Comparison of ENCODE assay signal across 8 cellular contexts in the genomic region with DNA sequence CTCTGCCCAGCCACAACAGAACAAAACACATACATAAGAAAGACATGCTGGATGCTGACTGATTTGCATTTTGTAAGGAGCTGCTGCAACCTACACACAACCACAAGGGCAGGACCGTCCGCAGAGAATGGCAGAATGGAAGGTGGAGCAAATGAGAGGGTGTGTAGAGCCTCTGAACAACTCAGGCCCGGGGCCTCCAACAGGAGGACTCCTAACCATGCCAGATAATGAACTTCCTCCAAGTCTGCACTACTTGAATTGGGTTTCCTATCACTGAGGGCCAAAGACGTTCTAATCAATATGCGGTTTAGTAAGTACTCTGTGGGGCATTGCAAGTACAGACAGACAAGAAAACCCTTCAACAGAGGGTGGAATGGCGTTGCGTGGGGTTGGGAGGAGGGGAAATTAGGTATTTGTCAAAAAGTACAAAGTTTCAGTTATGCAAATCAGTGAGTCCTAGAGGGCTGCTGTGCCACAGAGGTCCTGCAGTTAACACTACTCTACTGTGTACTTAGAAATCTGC. TPM values are rescaled to one million over a fixed set of nuclear protein-coding genes. Genes with fewer than 3 reads are reported as not detected.
DNase-seq lines count a peak whose midpoint lies in the region; ATAC-seq and TF ChIP-seq lines count a peak whose summit lies in the region.

No MANE protein-coding gene starts in this region.

- peak; percentile 58 for DNase-seq in activated CD4-positive, alpha-beta T cell treated with anti-CD3 and anti-CD28 coated beads for 48 hours
- DNase-seq in activated CD4-positive, alpha-beta T cell treated with anti-CD3 and anti-CD28 coated beads for 1 hour = no peak
- DNase-seq in NCI-H69 (lab: John Stamatoyannopoulos, UW) (peak; percentile 6), spleen (no peak), medulla oblongata (ENCODE audit: extremely low spot score) (no peak), SIG-M5 (lab: John Stamatoyannopoulos, UW) (no peak), putamen (ENCODE audit: low spot score) (no peak)

- TF ChIP-seq CTCF in spleen (IDR thresholded peaks at IDR 0.05 in 8 of 11, conservative IDR thresholded peaks at IDR 0.05 in 3 of 11) = peak in 1 of 11 experiments; percentile 15

- no peaks in the 10 kb centered on the region for H3K27me3 ChIP-seq in spleen (replicated peaks in 1 of 7)

- H3K9me3 ChIP-seq in spleen = no peaks in the 10 kb centered on the region

- ATAC-seq in HG02588 (IDR thresholded peaks at IDR 0.05; ENCODE audit: unreplicated experiment) = peak; percentile 82

- H3K4me3 ChIP-seq in spleen = peak overlapping the region in 1 of 8 donors; percentile 38

- H3K4me1 ChIP-seq in spleen = peaks cover 28 to 100% (median 92%) of the 10 kb centered on the region in 6 donors

- 40 to 51% (median 44%) methylated on average over 7 of the region's 7 CpGs for WGBS in spleen, 5 donors

- intact Hi-C loops in spleen (cut with DNase I; ENCODE audit: low total_unique reads) = no loop called here

- no peak for TF ChIP-seq POLR2A in spleen (IDR thresholded peaks at IDR 0.05)

- H3K36me3 ChIP-seq in spleen = peaks cover 0 to 38% (median 3%) of the 10 kb centered on the region in 6 donors

- H3K27ac ChIP-seq in spleen = peak overlapping the region in 6 of 8 donors; percentile 15 to 76 (median 55)

RNA-seq across cellular contexts. Expression of a gene that starts 14.6 kb away (rescaled TPM):
- 100 to 1,000 TPM; 130 to 168 (median 148) TPM for total RNA-seq in spleen
- 100 to 1,000 TPM in 1 of 3 donors, 10 to 100 TPM in 2; 60.3 to 101 (median 65.3) TPM for polyA plus RNA-seq in spleen

Comparison
In these comparisons a context has a peak if more than half of its experiments do, and no peak if none do; other contexts are left out.
1. DNase-seq: peak in activated CD4-positive, alpha-beta T cell treated with anti-CD3 and anti-CD28 coated beads for 48 hours (single experiment) and NCI-H69 (single experiment); none in activated CD4-positive, alpha-beta T cell treated with anti-CD3 and anti-CD28 coated beads for 1 hour (single experiment), spleen (single experiment), medulla oblongata (single experiment), SIG-M5 (single experiment) and putamen (single experiment).